Comparison of ENCODE assay signal across 19 cellular contexts in genomic region chr2:85854897-85855296, GRCh38. TPM values are rescaled to one million over a fixed set of nuclear protein-coding genes. Genes with fewer than 3 reads are reported as not detected.
DNase-seq lines count a peak whose midpoint lies in the region; ATAC-seq, FAIRE-seq and TF ChIP-seq lines count a peak whose summit lies in the region.
"Had no signal": no experiment of that assay in that cellular context is flagged by ENCODE, and none has a peak within 500 bp of the region (broad histone marks: within the 10 kb centered on the region; RNA-seq: fewer than 3 reads in every experiment).

No MANE protein-coding gene starts in this region.

- peaks cover 0 to 23% (median 8%) of the 10 kb centered on the region in 4 donors for H3K4me1 ChIP-seq in tibial nerve
- H3K4me1 ChIP-seq: A549, uterus had no signal

- POLR2A ChIA-PET in activated CD4-positive, alpha-beta T cell treated with anti-CD3 and anti-CD28 coated beads, Interleukin-2, amount 10 ng/mL, durations not matched to agents 7 days and 5 days (lab: Charles Lee), result no interaction called here

- H3K4me3 Mint-ChIP-seq in activated CD4-positive, alpha-beta T cell treated with anti-CD3 and anti-CD28 coated beads, Interleukin-2, amount 10 ng/mL, durations not matched to agents 7 days and 5 days, result no peak overlapping the region
- H3K4me3 Mint-ChIP-seq in activated T-helper 2 cell treated with anti-CD3 and anti-CD28 coated beads, Interferon-gamma antibody, Interleukin-2, Interleukin-4, amounts not matched to agents 10 μg/mL and 5 μg/mL and 100 μg/mL, durations not matched to agents 14 hours and 24 hours and 36 hours (ENCODE audit: low read depth), result no peak overlapping the region
- H3K4me3 Mint-ChIP-seq in natural killer cell, result peak overlapping the region; percentile 68

- no peak for TF ChIP-seq POLR2A in tibial nerve (IDR thresholded peaks at IDR 0.05)
- no peak for TF ChIP-seq POLR2A in GM12892 (IDR thresholded peaks at IDR 0.05; ENCODE audit: low read depth, low read length)

- H3K27ac Mint-ChIP-seq in activated CD4-positive, alpha-beta T cell treated with anti-CD3 and anti-CD28 coated beads, Interleukin-2, amount 10 ng/mL, durations not matched to agents 7 days and 5 days, result peak overlapping the region; percentile 100
- peak overlapping the region; percentile 99 for H3K27ac Mint-ChIP-seq in activated T-helper 2 cell treated with anti-CD3 and anti-CD28 coated beads, Interferon-gamma antibody, Interleukin-2, Interleukin-4, amounts not matched to agents 10 μg/mL and 5 μg/mL and 100 μg/mL, durations not matched to agents 14 hours and 24 hours and 36 hours
- peak overlapping the region; percentile 94 to 99 for H3K27ac Mint-ChIP-seq in natural killer cell

- intact Hi-C loops in activated T-helper 2 cell treated with anti-CD3 and anti-CD28 coated beads, Interferon-gamma antibody, Interleukin-2, Interleukin-4, amounts not matched to agents 10 μg/mL and 5 μg/mL and 100 μg/mL, durations not matched to agents 14 hours and 24 hours and 36 hours (cut with micrococcal nuclease), result loop anchor here (5.0 to 10.0 kb wide), 2 partner anchors 140 to 587 kb away; partner anchors contain the start of gene KDM3A
- intact Hi-C loops in natural killer cell (cut with micrococcal nuclease), result no loop called here

- no peaks in the 10 kb centered on the region for H3K27me3 ChIP-seq in tibial nerve
- H3K27me3 ChIP-seq: dorsolateral prefrontal cortex, uterus had no signal

- no peaks in the 10 kb centered on the region for H3K9me3 ChIP-seq in tibial nerve
- H3K9me3 ChIP-seq: A549, uterus had no signal

- peaks cover 64% of the 10 kb centered on the region for H3K4me1 Mint-ChIP-seq in activated CD4-positive, alpha-beta T cell treated with anti-CD3 and anti-CD28 coated beads, Interleukin-2, amount 10 ng/mL, durations not matched to agents 7 days and 5 days
- H3K4me1 Mint-ChIP-seq in activated T-helper 2 cell treated with anti-CD3 and anti-CD28 coated beads, Interferon-gamma antibody, Interleukin-2, Interleukin-4, amounts not matched to agents 10 μg/mL and 5 μg/mL and 100 μg/mL, durations not matched to agents 14 hours and 24 hours and 36 hours (ENCODE audit: low read depth), result peaks cover 63% of the 10 kb centered on the region
- peaks cover 64 to 66% of the 10 kb centered on the region in 2 donors for H3K4me1 Mint-ChIP-seq in natural killer cell

- TF ChIP-seq CTCF in natural killer cell (IDR thresholded peaks at IDR 0.05), result no peak
- TF ChIP-seq CTCF in tibial nerve (IDR thresholded peaks at IDR 0.05), result no peak

- no peak for ATAC-seq in natural killer cell
- ATAC-seq: A549, esophagus mucosa, Panc1 had no signal

- peak overlapping the region in 2 of 4 donors; percentile 76 to 79 for H3K27ac ChIP-seq in tibial nerve
- H3K27ac ChIP-seq: A549, SK-N-MC had no signal

- DNase-seq in activated CD4-positive, alpha-beta T cell treated with anti-CD3 and anti-CD28 coated beads, Interleukin-2, amount 10 ng/mL, durations not matched to agents 7 days and 5 days, result no peak
- no peak for DNase-seq in activated CD4-positive, alpha-beta T cell treated with anti-CD3 and anti-CD28 coated beads for 1 hour
- DNase-seq in GM19239 (ENCODE audit: insufficient read length, low spot score) (no peak), natural killer cell (no peak), NCI-H1417 treated with DMSO at 0.1 percent for 48 hours (lab: John Stamatoyannopoulos, UW) (no peak), tibial nerve (ENCODE audit: low spot score in 2 of 2) (no peak), GM12892 (ENCODE audit: insufficient read length) (no peak)
- DNase-seq in activated T-helper 2 cell treated with anti-CD3 and anti-CD28 coated beads, Interferon-gamma antibody, Interleukin-2, Interleukin-4, amounts not matched to agents 10 μg/mL and 5 μg/mL and 100 μg/mL, durations not matched to agents 14 hours and 24 hours and 36 hours (ENCODE audit: low spot score), result no peak
- DNase-seq: COR-L47; dorsolateral prefrontal cortex; NCI-H1417; NCI-H2171 treated with DMSO at 0.1 percent for 48 hours; NCI-H748 treated with DMSO at 0.1 percent for 48 hours; stimulated activated naive CD4-positive, alpha-beta T cell; uterus had no signal

- peaks cover 78% of the 10 kb centered on the region for H3K36me3 Mint-ChIP-seq in activated CD4-positive, alpha-beta T cell treated with anti-CD3 and anti-CD28 coated beads, Interleukin-2, amount 10 ng/mL, durations not matched to agents 7 days and 5 days (ENCODE audit: low read depth)
- peaks cover 61% of the 10 kb centered on the region for H3K36me3 Mint-ChIP-seq in activated T-helper 2 cell treated with anti-CD3 and anti-CD28 coated beads, Interferon-gamma antibody, Interleukin-2, Interleukin-4, amounts not matched to agents 10 μg/mL and 5 μg/mL and 100 μg/mL, durations not matched to agents 14 hours and 24 hours and 36 hours (ENCODE audit: low read depth)
- peaks cover 7% of the 10 kb centered on the region for H3K36me3 Mint-ChIP-seq in natural killer cell

- 88 to 92% methylated on average over 4 of the region's 4 CpGs for WGBS in tibial nerve, 2 donors

- no peak overlapping the region for H3K4me3 ChIP-seq in tibial nerve
- H3K4me3 ChIP-seq: A549, SK-N-MC, uterus had no signal

- H3K9me3 Mint-ChIP-seq in activated CD4-positive, alpha-beta T cell treated with anti-CD3 and anti-CD28 coated beads, Interleukin-2, amount 10 ng/mL, durations not matched to agents 7 days and 5 days, result peaks cover 14% of the 10 kb centered on the region
- peaks cover 10% of the 10 kb centered on the region for H3K9me3 Mint-ChIP-seq in activated T-helper 2 cell treated with anti-CD3 and anti-CD28 coated beads, Interferon-gamma antibody, Interleukin-2, Interleukin-4, amounts not matched to agents 10 μg/mL and 5 μg/mL and 100 μg/mL, durations not matched to agents 14 hours and 24 hours and 36 hours
- H3K9me3 Mint-ChIP-seq in natural killer cell, result no peaks in the 10 kb centered on the region

- peaks cover 0 to 84% (median 0%) of the 10 kb centered on the region in 3 donors for H3K36me3 ChIP-seq in tibial nerve
- H3K36me3 ChIP-seq: uterus had no signal

- TF ChIP-seq EP300 in tibial nerve (IDR thresholded peaks at IDR 0.05), result no peak

- CTCF ChIA-PET in activated CD4-positive, alpha-beta T cell treated with anti-CD3 and anti-CD28 coated beads, Interleukin-2, amount 10 ng/mL, durations not matched to agents 7 days and 5 days (lab: Charles Lee), result interaction anchor here (1.1 to 2.6 kb wide), 3 partner anchors 9 to 34 kb away, joined by 4 to 12 read pairs (median 6); partner anchors contain the start of gene ST3GAL5

- H3K27me3 Mint-ChIP-seq in activated CD4-positive, alpha-beta T cell treated with anti-CD3 and anti-CD28 coated beads, Interleukin-2, amount 10 ng/mL, durations not matched to agents 7 days and 5 days, result no peaks in the 10 kb centered on the region
- H3K27me3 Mint-ChIP-seq in activated T-helper 2 cell treated with anti-CD3 and anti-CD28 coated beads, Interferon-gamma antibody, Interleukin-2, Interleukin-4, amounts not matched to agents 10 μg/mL and 5 μg/mL and 100 μg/mL, durations not matched to agents 14 hours and 24 hours and 36 hours (ENCODE audit: low read depth), result no peaks in the 10 kb centered on the region
- no peaks in the 10 kb centered on the region for H3K27me3 Mint-ChIP-seq in natural killer cell (ENCODE audit: low read depth in 2 of 2)

- FAIRE-seq in GM19239 (lab: Jason Lieb, UNC) (peak; percentile 70), GM12892 (lab: Jason Lieb, UNC) (no peak)
- FAIRE-seq: A549 had no signal

RNA-seq across cellular contexts. Expression of gene ST3GAL5, which starts 33.9 kb away (rescaled TPM):
- 10 to 100 TPM; 36.3 to 36.8 TPM for total RNA-seq in activated CD4-positive, alpha-beta T cell treated with anti-CD3 and anti-CD28 coated beads, Interleukin-2, amount 10 ng/mL, durations not matched to agents 7 days and 5 days
- 13.8 and 15.7 TPM in 2 replicates for total RNA-seq in activated T-helper 2 cell treated with anti-CD3 and anti-CD28 coated beads, Interferon-gamma antibody, Interleukin-2, Interleukin-4, amounts not matched to agents 10 μg/mL and 5 μg/mL and 100 μg/mL, durations not matched to agents 14 hours and 24 hours and 36 hours
- total RNA-seq in natural killer cell, result 10 to 100 TPM; 54.6 to 72.4 (median 66.1) TPM
- 10 to 100 TPM; 30.9 to 37.4 (median 32.9) TPM for total RNA-seq in tibial nerve
- 5.8 TPM for polyA plus RNA-seq in GM12892 (2012; ENCODE audit: missing spikeins)
